29 cellular contexts compared by ENCODE assay signal in the genomic region with DNA sequence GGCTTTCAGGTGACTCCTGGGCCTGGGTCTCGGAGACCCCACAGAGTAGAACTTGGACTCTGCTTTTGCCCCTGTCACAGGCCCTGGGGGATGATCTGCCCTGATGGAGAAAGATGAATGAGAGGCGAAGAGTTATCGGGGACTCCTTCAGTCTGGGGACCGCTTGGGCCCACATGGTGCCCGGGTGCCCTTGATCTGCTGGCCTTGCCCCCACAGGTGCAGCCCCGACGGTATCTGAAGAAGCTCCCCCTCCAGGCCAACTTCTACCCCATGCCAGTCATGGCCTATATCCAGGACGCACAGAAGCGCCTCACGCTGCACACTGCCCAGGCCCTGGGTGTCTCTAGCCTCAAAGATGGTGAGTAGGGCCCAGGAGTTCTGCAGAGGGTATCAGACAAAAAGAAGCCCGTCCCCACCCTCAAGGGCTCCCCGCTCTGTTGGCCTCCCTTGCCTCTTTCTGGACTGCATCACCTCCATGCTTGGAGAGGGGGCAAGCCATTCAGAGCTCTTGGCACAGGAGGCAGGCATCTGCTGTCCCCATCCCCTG. TPM values are rescaled to one million over a fixed set of nuclear protein-coding genes. Genes with fewer than 3 reads are reported as not detected.
"Had no signal": no experiment of that assay in that cellular context is flagged by ENCODE, and none has a peak within 500 bp of the region (broad histone marks: within the 10 kb centered on the region; RNA-seq: fewer than 3 reads in every experiment).

No MANE protein-coding gene starts in this region.

- DNase-seq: activated CD4-positive, alpha-beta T cell treated with anti-CD3 and anti-CD28 coated beads, Interleukin-2, amount 10 ng/mL, durations not matched to agents 7 days and 5 days; activated CD4-positive, CD25-positive, alpha-beta regulatory T cell treated with anti-CD3 and anti-CD28 coated beads, Interleukin-2, amount 50 U/mL, for 72 hours; activated T-cell treated with anti-CD3 and anti-CD28 coated beads, Interleukin-2, amount 50 U/mL, for 1 hour; brain microvascular endothelial cell; central memory CD4-positive, alpha-beta T cell; effector memory CD4-positive, alpha-beta T cell; head of caudate nucleus; left colon; mammary epithelial cell; ovary; stimulated activated CD4-positive, alpha-beta T cell treated with anti-CD3 and anti-CD28 coated beads, Interleukin-12 subunit alpha, Interleukin-12 subunit beta, amount 100 ng/mL, for 4 hours; stimulated activated CD4-positive, alpha-beta T cell treated with anti-CD3 and anti-CD28 coated beads, Interleukin-4, amount 100 ng/mL, for 4 hours; stimulated activated naive CD8-positive, alpha-beta T cell treated with anti-CD3 and anti-CD28 coated beads, Interleukin-15, amount 100 ng/mL, for 72 hours; WERI-Rb-1 had no signal

- H3K9me3 ChIP-seq: ascending aorta, esophagus muscularis mucosa, ovary, psoas muscle, right atrium auricular region, suprapubic skin, tibial nerve, vagina had no signal

- H3K4me1 ChIP-seq: ascending aorta, neural progenitor cell, suprapubic skin, vagina had no signal

- H3K4me1 Mint-ChIP-seq: activated CD4-positive, alpha-beta T cell treated with anti-CD3 and anti-CD28 coated beads, Interleukin-2, amount 10 ng/mL, durations not matched to agents 7 days and 5 days; mesothelial cell of epicardium; neural progenitor cell had no signal

- FAIRE-seq: endothelial cell of umbilical vein, frontal cortex, islet of Langerhans, TTC549 had no signal

- H3K9ac ChIP-seq: neural progenitor cell had no signal

- H3K9me3 Mint-ChIP-seq: activated CD4-positive, alpha-beta T cell treated with anti-CD3 and anti-CD28 coated beads, Interleukin-2, amount 10 ng/mL, durations not matched to agents 7 days and 5 days; activated naive CD4-positive, alpha-beta T cell treated with anti-CD3 and anti-CD28 coated beads, Interleukin-2, amount 50 U/mL, for 72 hours; mesothelial cell of epicardium; naive thymus-derived CD8-positive, alpha-beta T cell; neural progenitor cell; stimulated activated naive CD8-positive, alpha-beta T cell treated with anti-CD3 and anti-CD28 coated beads, Interleukin-15, amount 100 ng/mL, for 72 hours had no signal

- H3K27ac Mint-ChIP-seq: activated CD4-positive, alpha-beta T cell treated with anti-CD3 and anti-CD28 coated beads, Interleukin-2, amount 10 ng/mL, durations not matched to agents 7 days and 5 days; mesothelial cell of epicardium; neural progenitor cell had no signal

- H2AFZ ChIP-seq: neural progenitor cell had no signal

- ATAC-seq: activated naive CD4-positive, alpha-beta T cell treated with anti-CD3 and anti-CD28 coated beads, Interleukin-2, amount 50 U/mL, for 72 hours; left colon; naive thymus-derived CD8-positive, alpha-beta T cell; psoas muscle; stimulated activated naive CD8-positive, alpha-beta T cell treated with anti-CD3 and anti-CD28 coated beads, Interleukin-15, amount 100 ng/mL, for 72 hours had no signal

- H3K36me3 ChIP-seq: neural progenitor cell, ovary, WERI-Rb-1 had no signal

- H3K4me2 ChIP-seq: neural progenitor cell had no signal

- H3K4me3 Mint-ChIP-seq: activated CD4-positive, alpha-beta T cell treated with anti-CD3 and anti-CD28 coated beads, Interleukin-2, amount 10 ng/mL, durations not matched to agents 7 days and 5 days; mesothelial cell of epicardium; naive thymus-derived CD8-positive, alpha-beta T cell; neural progenitor cell; stimulated activated naive CD8-positive, alpha-beta T cell treated with anti-CD3 and anti-CD28 coated beads, Interleukin-15, amount 100 ng/mL, for 72 hours had no signal

- H3K27ac ChIP-seq: ascending aorta, brain microvascular endothelial cell, esophagus muscularis mucosa, neural progenitor cell, ovary, right atrium auricular region, suprapubic skin, tibial nerve, vagina, WERI-Rb-1 had no signal

- H3K4me3 ChIP-seq: ascending aorta, esophagus muscularis mucosa, neural progenitor cell, ovary, psoas muscle, right atrium auricular region, suprapubic skin, tibial nerve, vagina had no signal

- H3K27me3 Mint-ChIP-seq: activated CD4-positive, alpha-beta T cell treated with anti-CD3 and anti-CD28 coated beads, Interleukin-2, amount 10 ng/mL, durations not matched to agents 7 days and 5 days; naive thymus-derived CD8-positive, alpha-beta T cell; stimulated activated naive CD8-positive, alpha-beta T cell treated with anti-CD3 and anti-CD28 coated beads, Interleukin-15, amount 100 ng/mL, for 72 hours had no signal

- H3K27me3 ChIP-seq: ascending aorta, brain microvascular endothelial cell, esophagus muscularis mucosa, neural progenitor cell, ovary, right atrium auricular region, suprapubic skin, tibial nerve, vagina had no signal

RNA-seq across cellular contexts. Expression of gene FES, which starts 29.2 kb away (rescaled TPM):
- polyA plus RNA-seq: mammary epithelial cell had no signal
